33 cellular contexts compared by ENCODE assay signal in the genomic region with DNA sequence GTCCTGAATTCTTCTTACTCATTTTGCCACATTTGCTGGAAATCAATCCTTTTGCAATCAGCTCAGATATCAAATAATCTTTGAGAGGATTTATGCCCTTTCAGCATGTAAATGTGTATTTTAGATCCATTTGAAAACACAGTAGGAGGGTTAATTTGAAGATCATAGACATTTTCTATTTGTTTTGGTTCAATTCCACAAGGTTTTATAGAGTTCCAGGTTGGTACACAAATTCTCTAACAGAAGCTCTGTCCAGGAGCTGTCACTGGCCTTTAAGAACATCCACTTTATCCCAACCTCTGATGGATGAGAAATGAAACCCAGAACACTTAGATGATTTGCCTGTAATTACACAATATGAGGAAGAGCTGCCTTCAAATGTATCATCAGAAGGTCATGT.
"Had no signal": no experiment of that assay in that cellular context is flagged by ENCODE, and none has a peak within 500 bp of the region (broad histone marks: within the 10 kb centered on the region; RNA-seq: fewer than 3 reads in every experiment).

No MANE protein-coding gene starts in this region.

- H3K27ac Mint-ChIP-seq: activated B cell treated with CpG ODN at 0.5 μM for 24 hours; activated CD4-positive, alpha-beta memory T cell treated with anti-CD3 and anti-CD28 coated beads for 36 hours; activated CD8-positive, alpha-beta T cell treated with anti-CD3 and anti-CD28 coated beads for 36 hours; activated naive CD4-positive, alpha-beta T cell treated with anti-CD3 and anti-CD28 coated beads for 36 hours; activated naive CD8-positive, alpha-beta T cell; activated naive CD8-positive, alpha-beta T cell treated with anti-CD3 and anti-CD28 coated beads, Interleukin-2, amount 10 ng/mL, durations not matched to agents 7 days and 5 days; activated naive CD8-positive, alpha-beta T cell treated with anti-CD3 and anti-CD28 coated beads, Interleukin-2, amount 50 U/mL, for 24 hours; activated T-cell treated with anti-CD3 and anti-CD28 coated beads, Interleukin-2, amount 50 U/mL, for 72 hours; activated T-helper 1 cell treated with anti-CD3 and anti-CD28 coated beads, Interleukin-12 subunit alpha, Interleukin-12 subunit beta, Interleukin-2, Interleukin-4 antibody, amounts not matched to agents 30 ng/mL and 10 ng/mL and 1 ng/mL, durations not matched to agents 14 hours and 24 hours and 36 hours; activated T-helper 17 cell treated with anti-CD3 and anti-CD28 coated beads, Interleukin-2, amount 50 U/mL, for 72 hours; brain; T-helper 1 cell treated with Interleukin-12 subunit alpha and Interleukin-12 subunit beta and Interleukin-4 antibody, amounts not matched to agents 30 μg/mL and 1 μg/mL, for 36 hours; T-helper 2 cell treated with Interferon-gamma antibody and Interleukin-4, amounts not matched to agents 5 μg/mL and 100 μg/mL, for 36 hours had no signal

- H3K27me3 ChIP-seq: ascending aorta, cardiac muscle cell had no signal

- H3K27ac ChIP-seq: ascending aorta, cardiac muscle cell had no signal

- DNase-seq: activated B cell treated with CpG ODN at 0.5 μM for 24 hours; activated CD4-positive, alpha-beta memory T cell treated with anti-CD3 and anti-CD28 coated beads for 36 hours; activated CD4-positive, alpha-beta T cell treated with anti-CD3 and anti-CD28 coated beads for 48 hours; activated CD4-positive, alpha-beta T cell treated with anti-CD3 and anti-CD28 coated beads, Interleukin-2, amount 50 U/mL, for 1 hour; activated CD4-positive, alpha-beta T cell treated with anti-CD3 and anti-CD28 coated beads, Interleukin-2, amount 50 U/mL, for 4 hours; activated CD4-positive, CD25-positive, alpha-beta regulatory T cell treated with anti-CD3 and anti-CD28 coated beads, Interleukin-2, amount 50 U/mL, for 72 hours; activated CD8-positive, alpha-beta memory T cell treated with anti-CD3 and anti-CD28 coated beads, Interleukin-2, amount 50 U/mL, for 4 hours; activated CD8-positive, alpha-beta T cell treated with anti-CD3 and anti-CD28 coated beads for 36 hours; activated effector memory CD4-positive, alpha-beta T cell treated with anti-CD3 and anti-CD28 coated beads, Interleukin-2, amount 50 U/mL, for 16 hours; activated gamma-delta T cell treated with Interleukin-2 at 50 U/mL for 16 hours; activated naive CD4-positive, alpha-beta T cell; activated naive CD4-positive, alpha-beta T cell treated with anti-CD3 and anti-CD28 coated beads for 36 hours; activated naive CD4-positive, alpha-beta T cell treated with anti-CD3 and anti-CD28 coated beads, Interleukin-2, amount 50 U/mL, for 16 hours; activated naive CD8-positive, alpha-beta T cell treated with anti-CD3 and anti-CD28 coated beads, Interleukin-2, amount 10 ng/mL, durations not matched to agents 7 days and 5 days; activated naive CD8-positive, alpha-beta T cell treated with anti-CD3 and anti-CD28 coated beads, Interleukin-2, amount 50 U/mL, for 24 hours; activated T-cell treated with anti-CD3 and anti-CD28 coated beads for 4 hours; activated T-cell treated with anti-CD3 and anti-CD28 coated beads, Interleukin-2, amount 50 U/mL, for 1 hour; activated T-cell treated with anti-CD3 and anti-CD28 coated beads, Interleukin-2, amount 50 U/mL, for 4 hours; activated T-cell treated with anti-CD3 and anti-CD28 coated beads, Interleukin-2, amount 50 U/mL, for 72 hours; amygdala; anterior cingulate cortex; T-helper 1 cell; T-helper 2 cell; T-helper 9 cell had no signal

- H3K4me3 ChIP-seq: ascending aorta, cardiac muscle cell had no signal

- H3K9me3 ChIP-seq: ascending aorta had no signal

- H3K36me3 Mint-ChIP-seq: activated CD4-positive, alpha-beta memory T cell treated with anti-CD3 and anti-CD28 coated beads for 36 hours; activated naive CD8-positive, alpha-beta T cell; activated naive CD8-positive, alpha-beta T cell treated with anti-CD3 and anti-CD28 coated beads, Interleukin-2, amount 10 ng/mL, durations not matched to agents 7 days and 5 days; brain had no signal

- H3K27me3 Mint-ChIP-seq: activated B cell treated with CpG ODN at 0.5 μM for 24 hours; activated CD4-positive, alpha-beta memory T cell treated with anti-CD3 and anti-CD28 coated beads for 36 hours; activated CD8-positive, alpha-beta T cell treated with anti-CD3 and anti-CD28 coated beads for 36 hours; activated naive CD8-positive, alpha-beta T cell treated with anti-CD3 and anti-CD28 coated beads, Interleukin-2, amount 50 U/mL, for 24 hours; activated T-helper 17 cell treated with anti-CD3 and anti-CD28 coated beads, Interleukin-2, amount 50 U/mL, for 72 hours had no signal

- H3K4me1 Mint-ChIP-seq: activated B cell treated with CpG ODN at 0.5 μM for 24 hours; activated naive CD8-positive, alpha-beta T cell treated with anti-CD3 and anti-CD28 coated beads, Interleukin-2, amount 10 ng/mL, durations not matched to agents 7 days and 5 days; activated naive CD8-positive, alpha-beta T cell treated with anti-CD3 and anti-CD28 coated beads, Interleukin-2, amount 50 U/mL, for 24 hours; activated T-helper 17 cell treated with anti-CD3 and anti-CD28 coated beads, Interleukin-2, amount 50 U/mL, for 72 hours; central memory CD8-positive, alpha-beta T cell had no signal

- H3K9me3 Mint-ChIP-seq: activated B cell treated with CpG ODN at 0.5 μM for 24 hours; activated CD4-positive, alpha-beta memory T cell treated with anti-CD3 and anti-CD28 coated beads for 36 hours; activated CD8-positive, alpha-beta T cell treated with anti-CD3 and anti-CD28 coated beads for 36 hours; activated naive CD4-positive, alpha-beta T cell treated with anti-CD3 and anti-CD28 coated beads for 36 hours; activated naive CD8-positive, alpha-beta T cell treated with anti-CD3 and anti-CD28 coated beads, Interleukin-2, amount 10 ng/mL, durations not matched to agents 7 days and 5 days; activated naive CD8-positive, alpha-beta T cell treated with anti-CD3 and anti-CD28 coated beads, Interleukin-2, amount 50 U/mL, for 24 hours; activated T-cell treated with anti-CD3 and anti-CD28 coated beads, Interleukin-2, amount 50 U/mL, for 4 hours; activated T-cell treated with anti-CD3 and anti-CD28 coated beads, Interleukin-2, amount 50 U/mL, for 72 hours; activated T-helper 1 cell treated with anti-CD3 and anti-CD28 coated beads, Interleukin-12 subunit alpha, Interleukin-12 subunit beta, Interleukin-2, Interleukin-4 antibody, amounts not matched to agents 30 ng/mL and 10 ng/mL and 1 ng/mL, durations not matched to agents 14 hours and 24 hours and 36 hours; activated T-helper 17 cell treated with anti-CD3 and anti-CD28 coated beads, Interleukin-2, amount 50 U/mL, for 72 hours; central memory CD8-positive, alpha-beta T cell; T-helper 1 cell treated with Interleukin-12 subunit alpha and Interleukin-12 subunit beta and Interleukin-4 antibody, amounts not matched to agents 30 μg/mL and 1 μg/mL, for 36 hours; T-helper 2 cell treated with Interferon-gamma antibody and Interleukin-4, amounts not matched to agents 5 μg/mL and 100 μg/mL, for 36 hours had no signal

- H3K4me1 ChIP-seq: ascending aorta had no signal

- ATAC-seq: activated CD8-positive, alpha-beta T cell treated with anti-CD3 and anti-CD28 coated beads for 36 hours; activated naive CD8-positive, alpha-beta T cell treated with anti-CD3 and anti-CD28 coated beads, Interleukin-2, amount 50 U/mL, for 24 hours; activated T-cell treated with anti-CD3 and anti-CD28 coated beads, Interleukin-2, amount 50 U/mL, for 4 hours; activated T-cell treated with anti-CD3 and anti-CD28 coated beads, Interleukin-2, amount 50 U/mL, for 72 hours; activated T-helper 17 cell treated with anti-CD3 and anti-CD28 coated beads, Interleukin-2, amount 50 U/mL, for 72 hours had no signal

- H3K4me3 Mint-ChIP-seq: activated B cell treated with CpG ODN at 0.5 μM for 24 hours; activated CD4-positive, alpha-beta memory T cell treated with anti-CD3 and anti-CD28 coated beads for 36 hours; activated CD8-positive, alpha-beta T cell treated with anti-CD3 and anti-CD28 coated beads for 36 hours; activated naive CD4-positive, alpha-beta T cell treated with anti-CD3 and anti-CD28 coated beads for 36 hours; activated naive CD8-positive, alpha-beta T cell; activated naive CD8-positive, alpha-beta T cell treated with anti-CD3 and anti-CD28 coated beads, Interleukin-2, amount 10 ng/mL, durations not matched to agents 7 days and 5 days; activated naive CD8-positive, alpha-beta T cell treated with anti-CD3 and anti-CD28 coated beads, Interleukin-2, amount 50 U/mL, for 24 hours; activated T-cell treated with anti-CD3 and anti-CD28 coated beads, Interleukin-2, amount 50 U/mL, for 4 hours; activated T-cell treated with anti-CD3 and anti-CD28 coated beads, Interleukin-2, amount 50 U/mL, for 72 hours; activated T-helper 1 cell treated with anti-CD3 and anti-CD28 coated beads, Interleukin-12 subunit alpha, Interleukin-12 subunit beta, Interleukin-2, Interleukin-4 antibody, amounts not matched to agents 30 ng/mL and 10 ng/mL and 1 ng/mL, durations not matched to agents 14 hours and 24 hours and 36 hours; activated T-helper 17 cell treated with anti-CD3 and anti-CD28 coated beads, Interleukin-2, amount 50 U/mL, for 72 hours; brain; central memory CD8-positive, alpha-beta T cell; T-helper 1 cell treated with Interleukin-12 subunit alpha and Interleukin-12 subunit beta and Interleukin-4 antibody, amounts not matched to agents 30 μg/mL and 1 μg/mL, for 36 hours; T-helper 2 cell treated with Interferon-gamma antibody and Interleukin-4, amounts not matched to agents 5 μg/mL and 100 μg/mL, for 36 hours had no signal
